ENCODE assay signal across 8 cellular contexts in genomic region chr10:50508315-50509051, GRCh38.
DNase-seq lines count a peak whose midpoint lies in the region; ATAC-seq and TF ChIP-seq lines count a peak whose summit lies in the region.

No MANE protein-coding gene starts in this region.

- ATAC-seq in right cardiac atrium (no peak), left ventricle myocardium superior (no peak), HG02943 (IDR thresholded peaks at IDR 0.05; ENCODE audit: low read depth, unreplicated experiment) (peak; percentile 65)
- peak; percentile 73 to 75 for ATAC-seq in activated T-cell treated with anti-CD3 and anti-CD28 coated beads, Interleukin-2, amount 50 U/mL, for 4 hours

- WGBS in right cardiac atrium: 93% methylated on average over 5 of the region's 5 CpGs
- WGBS in testis, 2 donors: 88 to 98% methylated on average over 5 of the region's 5 CpGs

- no peaks in the 10 kb centered on the region for H3K36me3 ChIP-seq in testis (ENCODE audit: low read depth, missing control alignments)
- no peaks in the 10 kb centered on the region for H3K36me3 ChIP-seq in effector memory CD4-positive, alpha-beta T cell (ENCODE audit: control insufficient read depth, insufficient read depth, low read length)

- no peak overlapping the region for H3K4me3 Mint-ChIP-seq in activated T-cell treated with anti-CD3 and anti-CD28 coated beads, Interleukin-2, amount 50 U/mL, for 4 hours

- H3K4me1 ChIP-seq in right cardiac atrium (ENCODE audit: control insufficient read depth, insufficient read depth, low read length): peaks cover 14% of the 10 kb centered on the region
- peaks cover 41% of the 10 kb centered on the region for H3K4me1 ChIP-seq in testis
- H3K4me1 ChIP-seq in effector memory CD4-positive, alpha-beta T cell (ENCODE audit: control insufficient read depth, insufficient read depth, low read length, poor library complexity, severe bottlenecking): peaks cover 27% of the 10 kb centered on the region

- H3K27ac ChIP-seq in right cardiac atrium (ENCODE audit: low read length) (peak overlapping the region; percentile 21), testis (peak overlapping the region; percentile 2 to 71)
- H3K27ac ChIP-seq in effector memory CD4-positive, alpha-beta T cell (ENCODE audit: insufficient read depth, low read length, poor library complexity, severe bottlenecking): no peak overlapping the region

- intact Hi-C loops in right cardiac atrium (cut with DNase I) (no loop called here), left ventricle myocardium superior (cut with micrococcal nuclease) (no loop called here), testis (cut with DNase I; ENCODE audit: low total_unique reads) (no loop called here)

- DNase-seq in right cardiac atrium: no peak
- no peak for DNase-seq in left ventricle myocardium superior
- DNase-seq in activated T-cell treated with anti-CD3 and anti-CD28 coated beads, Interleukin-2, amount 50 U/mL, for 4 hours: peak; percentile 12
- DNase-seq in testis: no peak
- DNase-seq in NCI-H1092 (lab: John Stamatoyannopoulos, UW): no peak
- DNase-seq in effector memory CD4-positive, alpha-beta T cell: no peak
- DNase-seq in A172 (ENCODE audit: low spot score): no peak

- H3K36me3 Mint-ChIP-seq in activated T-cell treated with anti-CD3 and anti-CD28 coated beads, Interleukin-2, amount 50 U/mL, for 4 hours (ENCODE audit: insufficient read depth): peaks cover 15% of the 10 kb centered on the region

- H3K4me3 ChIP-seq in right cardiac atrium (ENCODE audit: low read length) (no peak overlapping the region), testis (no peak overlapping the region)
- H3K4me3 ChIP-seq in effector memory CD4-positive, alpha-beta T cell (ENCODE audit: insufficient read depth, low read depth, low read length, poor library complexity, severe bottlenecking): no peak overlapping the region

- H3K9me3 Mint-ChIP-seq in activated T-cell treated with anti-CD3 and anti-CD28 coated beads, Interleukin-2, amount 50 U/mL, for 4 hours: no peaks in the 10 kb centered on the region

- TF ChIP-seq POLR2A in testis (IDR thresholded peaks at IDR 0.05): no peak

- no peaks in the 10 kb centered on the region for H3K27me3 ChIP-seq in right cardiac atrium (ENCODE audit: control insufficient read depth, insufficient read depth)
- no peaks in the 10 kb centered on the region for H3K27me3 ChIP-seq in testis
- no peaks in the 10 kb centered on the region for H3K27me3 ChIP-seq in effector memory CD4-positive, alpha-beta T cell (replicated peaks; ENCODE audit: control insufficient read depth, insufficient read depth, low read length, poor library complexity, severe bottlenecking)

- H3K9me3 ChIP-seq in right cardiac atrium (ENCODE audit: control insufficient read depth, low read length) (no peaks in the 10 kb centered on the region), testis (no peaks in the 10 kb centered on the region)
- H3K9me3 ChIP-seq in effector memory CD4-positive, alpha-beta T cell (ENCODE audit: control insufficient read depth, low read length): no peaks in the 10 kb centered on the region

- H3K27me3 Mint-ChIP-seq in activated T-cell treated with anti-CD3 and anti-CD28 coated beads, Interleukin-2, amount 50 U/mL, for 4 hours (ENCODE audit: low read depth): no peaks in the 10 kb centered on the region

- TF ChIP-seq CTCF in testis (IDR thresholded peaks at IDR 0.05): no peak

- H3K4me1 Mint-ChIP-seq in activated T-cell treated with anti-CD3 and anti-CD28 coated beads, Interleukin-2, amount 50 U/mL, for 4 hours (ENCODE audit: low read depth): peaks cover 82% of the 10 kb centered on the region

Comparison
In these comparisons a context has a peak if more than half of its experiments do, and no peak if none do; other contexts are left out.
1. ATAC-seq: peak in HG02943 (single experiment) and activated T-cell treated with anti-CD3 and anti-CD28 coated beads, Interleukin-2, amount 50 U/mL, for 4 hours (2 of 2); none in right cardiac atrium (0 of 2) and left ventricle myocardium superior (single experiment).